17 cellular contexts compared by ENCODE assay signal in genomic region chr6:56820060-56820459, GRCh38.
DNase-seq lines count a peak whose midpoint lies in the region; ATAC-seq, FAIRE-seq and TF ChIP-seq lines count a peak whose summit lies in the region.
"Had no signal": no experiment of that assay in that cellular context is flagged by ENCODE, and none has a peak within 500 bp of the region (broad histone marks: within the 10 kb centered on the region; RNA-seq: fewer than 3 reads in every experiment).

No MANE protein-coding gene starts in this region.

- POLR2A ChIA-PET in HepG2 (lab: Yijun Ruan, JAX), result no interaction called here

- H3K4me3 ChIP-seq in HepG2 (replicated peaks in 1 of 3; ENCODE audit: insufficient read depth in 1 of 3, low read depth in 2 of 3, low read length in 3 of 3) (no peak overlapping the region), right lobe of liver (no peak overlapping the region)
- H3K4me3 ChIP-seq: SJSA1 had no signal

- TF ChIP-seq RAD21 in HepG2 (CRISPR knock-in tag; IDR thresholded peaks at IDR 0.05), result no peak

- TF ChIP-seq CTCF in HepG2 (CRISPR knock-in tag; IDR thresholded peaks at IDR 0.05) (no peak), right lobe of liver (IDR thresholded peaks at IDR 0.05) (no peak), omental fat pad (IDR thresholded peaks at IDR 0.05) (no peak)

- H3K4me1 ChIP-seq in HepG2 (ENCODE audit: insufficient read depth, low read length) (no peaks in the 10 kb centered on the region), right lobe of liver (no peaks in the 10 kb centered on the region)

- intact Hi-C loops in HepG2 (cut with micrococcal nuclease; ENCODE audit: unreplicated experiment) (no loop called here), right lobe of liver (cut with DNase I) (no loop called here)

- DNase-seq in HepG2 (ENCODE audit: low spot score), result no peak
- no peak for DNase-seq in right lobe of liver
- peak; percentile 68 for DNase-seq in NCI-H69 (lab: John Stamatoyannopoulos, UW)
- DNase-seq in omental fat pad (ENCODE audit: low spot score), result no peak
- DNase-seq in stimulated activated CD4-positive, alpha-beta T cell treated with anti-CD3 and anti-CD28 coated beads, Interleukin-4, amount 100 ng/mL, for 24 hours, result no peak
- DNase-seq in LoVo (ENCODE audit: low spot score), result no peak
- DNase-seq: CD4-positive, alpha-beta memory T cell; HCEC 1CT; NCI-H146; NCI-H446 treated with DMSO at 0.1 percent for 48 hours; NK-92 treated with Interleukin-12 subunit alpha and Interleukin-12 subunit beta, amount 100 ng/mL, for 24 hours; OCI-M1; SW 1271 had no signal

- H3K27me3 ChIP-seq in HepG2 (ENCODE audit: control insufficient read depth in 1 of 2, insufficient read depth in 2 of 2, low read length in 2 of 2) (peaks cover 2 to 4% of the 10 kb centered on the region in 2 experiments; a peak in 1 of 5 replicates), right lobe of liver (no peaks in the 10 kb centered on the region), layer of hippocampus (ENCODE audit: control insufficient read depth, insufficient read depth, low read length) (no peaks in the 10 kb centered on the region)
- H3K27me3 ChIP-seq: SJSA1 had no signal

- no peak overlapping the region for H3K9ac ChIP-seq in HepG2 (ENCODE audit: insufficient read depth, low read depth, low read length)

- no TSS peak for BruUV-seq in HepG2 (replicated peaks; lab: Mats Ljungman, UMichigan)

- CTCF ChIA-PET in HepG2 (lab: Yijun Ruan, JAX; ENCODE audit: low intra/inter-chr PET ratio, low total read pairs), result no interaction called here

- ATAC-seq in HepG2, result no peak
- no peak for ATAC-seq in right lobe of liver
- no peak for ATAC-seq in omental fat pad (ENCODE audit: low FRiP score)

- H3K9me3 ChIP-seq in HepG2 (ENCODE audit: low read length), result no peaks in the 10 kb centered on the region
- H3K9me3 ChIP-seq in right lobe of liver, result no peaks in the 10 kb centered on the region
- H3K9me3 ChIP-seq: SJSA1 had no signal

- no peaks in the 10 kb centered on the region for H4K20me1 ChIP-seq in HepG2 (ENCODE audit: insufficient read depth, low read length)

- TF ChIP-seq POLR2A in HepG2 (IDR thresholded peaks at IDR 0.05; ENCODE audit: insufficient read depth in 1 of 2, low read depth in 2 of 2, low read length in 2 of 2) (no peak), right lobe of liver (IDR thresholded peaks at IDR 0.05) (no peak)

- 47% methylated on average over 2 of the region's 2 CpGs for WGBS in HepG2 (ENCODE audit: low lambda C conversion rate)
- 95% methylated on average over 2 of the region's 2 CpGs for WGBS in right lobe of liver (ENCODE audit: insufficient coverage, low coverage, low lambda C conversion rate, missing lambda C conversion rate)

- peak; percentile 23 for FAIRE-seq in HepG2 (lab: Jason Lieb, UNC)

- H3K4me2 ChIP-seq in HepG2 (ENCODE audit: low read depth, low read length), result no peak overlapping the region

- H3K27ac ChIP-seq in HepG2 (ENCODE audit: extremely low read length, insufficient read depth, low read length), result no peak overlapping the region
- H3K27ac ChIP-seq in right lobe of liver, result no peak overlapping the region
- H3K27ac ChIP-seq in layer of hippocampus (ENCODE audit: low read depth, low read length), result peak overlapping the region; percentile 91
- peak overlapping the region; percentile 95 for H3K27ac ChIP-seq in temporal lobe (ENCODE audit: low read depth, low read length)
- H3K27ac ChIP-seq: RWPE1, SJSA1 had no signal

- H3K36me3 ChIP-seq in HepG2 (replicated peaks in 1 of 2; ENCODE audit: control insufficient read depth in 1 of 2, insufficient read depth in 2 of 2, low read length in 2 of 2) (no peaks in the 10 kb centered on the region), right lobe of liver (no peaks in the 10 kb centered on the region)

- no peak overlapping the region for H2AFZ ChIP-seq in HepG2 (ENCODE audit: low read length)

- no peak for TF ChIP-seq EP300 in HepG2 (IDR thresholded peaks at IDR 0.05; ENCODE audit: low read depth in 2 of 2, low read length in 2 of 2)
- no peak for TF ChIP-seq EP300 in HepG2 (CRISPR knock-in tag; IDR thresholded peaks at IDR 0.05; ENCODE audit: borderline replicate concordance)

- in situ Hi-C loops in HepG2 (cut with HindIII; ENCODE audit: extremely low pct_ligation_motif_present, low pct_unique_long_range_greater_than_20kb), result no loop called here

- H3K79me2 ChIP-seq in HepG2 (ENCODE audit: insufficient read depth, low read length), result no peaks in the 10 kb centered on the region

TF ChIP-seq in HepG2, 621 proteins besides CTCF, POLR2A, EP300 and RAD21 (continues in another document):
- no peak for TF ChIP-seq ZNF598 (CRISPR knock-in tag; IDR thresholded peaks at IDR 0.05; ENCODE audit: borderline replicate concordance)
- TF ChIP-seq ZFY (CRISPR knock-in tag; IDR thresholded peaks at IDR 0.05), result no peak
- TF ChIP-seq TCF7L2 (IDR thresholded peaks at IDR 0.05; ENCODE audit: low read depth, low read length), result no peak
- TF ChIP-seq PRDM10 (CRISPR knock-in tag; IDR thresholded peaks at IDR 0.05; ENCODE audit: low read depth), result no peak
- TF ChIP-seq CCAR2 (optimal IDR thresholded peaks at IDR 0.05; ENCODE audit: low read depth, low read length), result no peak
- TF ChIP-seq MXD3 (CRISPR knock-in tag; IDR thresholded peaks at IDR 0.05), result no peak
- no peak for TF ChIP-seq POLR2AphosphoS2 (IDR thresholded peaks at IDR 0.05; ENCODE audit: low read depth, low read length)
- no peak for TF ChIP-seq FOXJ3 (CRISPR knock-in tag; IDR thresholded peaks at IDR 0.05; ENCODE audit: borderline replicate concordance)
- no peak for TF ChIP-seq ZNF704 (CRISPR knock-in tag; IDR thresholded peaks at IDR 0.05; ENCODE audit: borderline replicate concordance)
- no peak for TF ChIP-seq ZNF547 (CRISPR knock-in tag; IDR thresholded peaks at IDR 0.05)
- TF ChIP-seq PBX3 (CRISPR knock-in tag; IDR thresholded peaks at IDR 0.05; ENCODE audit: borderline replicate concordance), result no peak
- no peak for TF ChIP-seq GABPB1 (CRISPR knock-in tag; IDR thresholded peaks at IDR 0.05)
- TF ChIP-seq SPEN (CRISPR knock-in tag; IDR thresholded peaks at IDR 0.05; ENCODE audit: low read depth), result no peak

Comparison
In these comparisons a context has a peak if more than half of its experiments do, and no peak if none do; other contexts are left out.
1. H3K27ac ChIP-seq: peak in layer of hippocampus (single experiment) and temporal lobe (single experiment); none in HepG2 (single experiment) and right lobe of liver (0 of 3).